In the genomic region with DNA sequence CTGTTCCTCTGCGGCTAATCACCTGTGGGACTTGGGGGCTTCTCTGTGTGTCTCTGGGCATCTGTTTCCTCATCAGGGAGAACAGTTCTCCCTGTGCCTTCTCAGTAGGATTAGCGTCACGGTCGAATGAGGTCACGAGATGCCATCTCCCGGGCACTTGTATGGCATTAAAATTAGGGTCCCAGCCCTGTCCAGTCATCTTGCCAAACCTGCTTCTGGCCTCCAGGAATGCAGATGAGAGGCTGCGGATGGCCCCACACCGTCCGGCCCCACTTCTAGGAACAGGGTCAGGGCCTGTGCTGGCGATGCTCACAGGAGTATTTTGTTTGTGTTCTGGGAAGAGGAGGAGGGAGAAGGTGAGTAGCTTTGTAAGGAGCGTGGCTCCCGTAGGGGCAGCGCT, we compare ENCODE assay signal across 9 cellular contexts. TPM values are rescaled to one million over a fixed set of nuclear protein-coding genes. Genes with fewer than 3 reads are reported as not detected.
DNase-seq lines count a peak whose midpoint lies in the region; ATAC-seq and TF ChIP-seq lines count a peak whose summit lies in the region.
"Had no signal": no experiment of that assay in that cellular context is flagged by ENCODE, and none has a peak within 500 bp of the region (broad histone marks: within the 10 kb centered on the region; RNA-seq: fewer than 3 reads in every experiment).

No MANE protein-coding gene starts in this region.

- H3K4me3 ChIP-seq in SK-N-SH (ENCODE audit: low read depth in 2 of 2, low read length in 1 of 2) (no peak overlapping the region), adrenal gland (no peak overlapping the region), testis (no peak overlapping the region)

- H3K9me2 ChIP-seq in SK-N-SH, result no peaks in the 10 kb centered on the region

- H3K9me3 ChIP-seq in SK-N-SH (no peaks in the 10 kb centered on the region), adrenal gland (replicated peaks in 1 of 3) (no peaks in the 10 kb centered on the region), testis (no peaks in the 10 kb centered on the region)

- peaks cover 10% of the 10 kb centered on the region for H3F3A ChIP-seq in SK-N-SH (replicated peaks; ENCODE audit: insufficient read depth)

- ATAC-seq in SK-N-SH treated with all-trans-retinoic acid at 6 μM for 48 hours (no peak), HG02852 (IDR thresholded peaks at IDR 0.05; ENCODE audit: unreplicated experiment) (no peak), GM21723 (IDR thresholded peaks at IDR 0.05; ENCODE audit: unreplicated experiment) (no peak)

- peak; percentile 12; the same call in 1 of the 2 replicates for TF ChIP-seq RAD21 in SK-N-SH (IDR thresholded peaks at IDR 0.05; ENCODE audit: low read length)

- TF ChIP-seq EP300 in SK-N-SH (IDR thresholded peaks at IDR 0.05; ENCODE audit: borderline replicate concordance in 1 of 2, low read depth in 1 of 2, low read length in 1 of 2), result 0 out of 4 replicates have a peak, but pooled peaks of 1 of the 2 experiments have one; percentile 13

- H3K27me3 ChIP-seq in SK-N-SH (ENCODE audit: insufficient read depth) (no peaks in the 10 kb centered on the region), adrenal gland (no peaks in the 10 kb centered on the region), testis (no peaks in the 10 kb centered on the region)

- peaks cover 0 to 12% of the 10 kb centered on the region in 2 experiments for H3K36me3 ChIP-seq in SK-N-SH (replicated peaks in 1 of 2; ENCODE audit: control insufficient read depth in 1 of 2, insufficient read depth in 2 of 2, low read length in 1 of 2)
- no peaks in the 10 kb centered on the region for H3K36me3 ChIP-seq in adrenal gland (replicated peaks in 1 of 2)
- no peaks in the 10 kb centered on the region for H3K36me3 ChIP-seq in testis (ENCODE audit: low read depth, missing control alignments)

- no peak overlapping the region for H2AFZ ChIP-seq in SK-N-SH (ENCODE audit: low read depth)

- intact Hi-C loops in adrenal gland (cut with DNase I) (no loop called here), testis (cut with DNase I; ENCODE audit: low total_unique reads) (no loop called here)

- H3K27ac ChIP-seq in SK-N-SH (ENCODE audit: low read depth in 2 of 2, low read length in 1 of 2), result peak overlapping the region; percentile 88 to 96
- H3K27ac ChIP-seq in adrenal gland, result peak overlapping the region in 3 of 5 donors; percentile 55 to 84 (median 78)
- H3K27ac ChIP-seq in testis, result peak overlapping the region in 1 of 2 donors; percentile 39

- peak; percentile 62 for DNase-seq in SK-N-SH
- DNase-seq in adrenal gland, result peak in 3 of 7 donors; percentile 31 to 84 (median 36)
- DNase-seq in medulla oblongata (ENCODE audit: extremely low spot score), result peak; percentile 43
- peak; percentile 33 for DNase-seq in testis
- no peak for DNase-seq in NCI-H1105 treated with DMSO at 0.1 percent for 48 hours (lab: John Stamatoyannopoulos, UW)

- POLR2A ChIA-PET in SK-N-SH (lab: Yijun Ruan, JAX), result interaction anchor here (0.6 to 2.5 kb wide), 10 partner anchors 22 to 1359 kb away, joined by 3 to 15 read pairs (median 6); no protein-coding TSS in a partner anchor

- H3K4me2 ChIP-seq in SK-N-SH, result peak overlapping the region; percentile 72; the same call in 1 of the 2 replicates

- CTCF ChIA-PET in SK-N-SH (lab: Yijun Ruan, JAX), result interaction anchor here (0.6 to 15.8 kb wide), 7 partner anchors 8 to 219 kb away, joined by 3 to 238 read pairs (median 4); no protein-coding TSS in a partner anchor

- no peak for TF ChIP-seq POLR2A in adrenal gland (IDR thresholded peaks at IDR 0.05)
- TF ChIP-seq POLR2A in testis (IDR thresholded peaks at IDR 0.05), result no peak

- peak overlapping the region; percentile 73 for H3K9ac ChIP-seq in SK-N-SH

- H3K79me2 ChIP-seq in SK-N-SH (ENCODE audit: insufficient read depth), result peaks cover 8% of the 10 kb centered on the region; the same call in 1 of the 2 replicates

- no peak for TF ChIP-seq CTCF in SK-N-SH (IDR thresholded peaks at IDR 0.05)
- TF ChIP-seq CTCF in adrenal gland (IDR thresholded peaks at IDR 0.05), result no peak
- no peak for TF ChIP-seq CTCF in testis (IDR thresholded peaks at IDR 0.05)

- 84% methylated on average over 8 of the region's 13 CpGs for WGBS in SK-N-SH (ENCODE audit: low lambda C conversion rate)
- 73 to 100% (median 78%) methylated on average over 3 to 13 of the region's 13 CpGs for WGBS in adrenal gland, 4 donors
- WGBS in testis, 2 donors, result 63 to 75% methylated on average over 12 to 13 of the region's 13 CpGs

- H4K20me1 ChIP-seq in SK-N-SH (ENCODE audit: insufficient read depth), result no peaks in the 10 kb centered on the region

- peaks cover 30 to 42% of the 10 kb centered on the region in 2 experiments for H3K4me1 ChIP-seq in SK-N-SH (ENCODE audit: control insufficient read depth in 1 of 2, insufficient read depth in 2 of 2, low read depth in 1 of 2, low read length in 1 of 2)
- peaks cover 4 to 38% of the 10 kb centered on the region in 2 donors for H3K4me1 ChIP-seq in adrenal gland (replicated peaks in 1 of 2)
- peaks cover 14% of the 10 kb centered on the region for H3K4me1 ChIP-seq in testis

TF ChIP-seq in SK-N-SH, 30 proteins besides CTCF, POLR2A, EP300 and RAD21:
- TF ChIP-seq RCOR1 (IDR thresholded peaks at IDR 0.05; ENCODE audit: low read length) (no peak), CHD2 (IDR thresholded peaks at IDR 0.05; ENCODE audit: low read length, partially characterized antibody) (no peak), TAF1 (IDR thresholded peaks at IDR 0.05; ENCODE audit: borderline replicate concordance, low read depth, low read length) (no peak), SIN3A (IDR thresholded peaks at IDR 0.05; ENCODE audit: borderline replicate concordance, low read depth, low read length) (no peak), FOSL2 (IDR thresholded peaks at IDR 0.05; ENCODE audit: borderline replicate concordance, low read depth) (no peak), NRF1 (IDR thresholded peaks at IDR 0.05; ENCODE audit: low read depth, low read length) (no peak)
- TF ChIP-seq, protein P1, sequence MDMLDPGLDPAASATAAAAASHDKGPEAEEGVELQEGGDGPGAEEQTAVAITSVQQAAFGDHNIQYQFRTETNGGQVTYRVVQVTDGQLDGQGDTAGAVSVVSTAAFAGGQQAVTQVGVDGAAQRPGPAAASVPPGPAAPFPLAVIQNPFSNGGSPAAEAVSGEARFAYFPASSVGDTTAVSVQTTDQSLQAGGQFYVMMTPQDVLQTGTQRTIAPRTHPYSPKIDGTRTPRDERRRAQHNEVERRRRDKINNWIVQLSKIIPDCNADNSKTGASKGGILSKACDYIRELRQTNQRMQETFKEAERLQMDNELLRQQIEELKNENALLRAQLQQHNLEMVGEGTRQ (IDR thresholded peaks at IDR 0.05; ENCODE audit: borderline replicate concordance, low read depth, low read length), result no peak

TF ChIP-seq in SK-N-SH treated with all-trans-retinoic acid at 6 μM for 48 hours, 23 proteins besides CTCF, POLR2A, EP300 and RAD21:
- TF ChIP-seq, protein P2, sequence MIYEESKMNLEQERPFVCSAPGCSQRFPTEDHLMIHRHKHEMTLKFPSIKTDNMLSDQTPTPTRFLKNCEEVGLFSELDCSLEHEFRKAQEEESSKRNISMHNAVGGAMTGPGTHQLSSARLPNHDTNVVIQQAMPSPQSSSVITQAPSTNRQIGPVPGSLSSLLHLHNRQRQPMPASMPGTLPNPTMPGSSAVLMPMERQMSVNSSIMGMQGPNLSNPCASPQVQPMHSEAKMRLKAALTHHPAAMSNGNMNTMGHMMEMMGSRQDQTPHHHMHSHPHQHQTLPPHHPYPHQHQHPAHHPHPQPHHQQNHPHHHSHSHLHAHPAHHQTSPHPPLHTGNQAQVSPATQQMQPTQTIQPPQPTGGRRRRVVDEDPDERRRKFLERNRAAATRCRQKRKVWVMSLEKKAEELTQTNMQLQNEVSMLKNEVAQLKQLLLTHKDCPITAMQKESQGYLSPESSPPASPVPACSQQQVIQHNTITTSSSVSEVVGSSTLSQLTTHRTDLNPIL (CRISPR knock-in tag; IDR thresholded peaks at IDR 0.05; ENCODE audit: low read depth), result no peak
- TF ChIP-seq RARB (CRISPR knock-in tag; IDR thresholded peaks at IDR 0.05) (no peak), OSR1 (CRISPR knock-in tag; IDR thresholded peaks at IDR 0.05) (no peak), SNAI2 (CRISPR knock-in tag; IDR thresholded peaks at IDR 0.05) (no peak), ZNF70 (CRISPR knock-in tag; IDR thresholded peaks at IDR 0.05) (no peak)
- TF ChIP-seq, protein P3, sequence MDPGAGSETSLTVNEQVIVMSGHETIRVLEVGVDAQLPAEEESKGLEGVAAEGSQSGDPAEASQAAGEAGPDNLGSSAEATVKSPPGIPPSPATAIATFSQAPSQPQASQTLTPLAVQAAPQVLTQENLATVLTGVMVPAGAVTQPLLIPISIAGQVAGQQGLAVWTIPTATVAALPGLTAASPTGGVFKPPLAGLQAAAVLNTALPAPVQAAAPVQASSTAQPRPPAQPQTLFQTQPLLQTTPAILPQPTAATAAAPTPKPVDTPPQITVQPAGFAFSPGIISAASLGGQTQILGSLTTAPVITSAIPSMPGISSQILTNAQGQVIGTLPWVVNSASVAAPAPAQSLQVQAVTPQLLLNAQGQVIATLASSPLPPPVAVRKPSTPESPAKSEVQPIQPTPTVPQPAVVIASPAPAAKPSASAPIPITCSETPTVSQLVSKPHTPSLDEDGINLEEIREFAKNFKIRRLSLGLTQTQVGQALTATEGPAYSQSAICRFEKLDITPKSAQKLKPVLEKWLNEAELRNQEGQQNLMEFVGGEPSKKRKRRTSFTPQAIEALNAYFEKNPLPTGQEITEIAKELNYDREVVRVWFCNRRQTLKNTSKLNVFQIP (CRISPR knock-in tag; IDR thresholded peaks at IDR 0.05; ENCODE audit: borderline replicate concordance, low read depth), result no peak

RNA-seq across cellular contexts. Expression of a gene that starts 58.5 kb away (rescaled TPM):
- polyA plus RNA-seq in SK-N-SH (2012; rRNA removed), result not detected in 2 replicates
- polyA plus RNA-seq in SK-N-SH (2012; cell fraction: cytosol; rRNA removed), result not detected in 2 replicates
- not detected in 2 replicates for polyA plus RNA-seq in SK-N-SH (2012; cell fraction: nucleus; rRNA removed)
- total RNA-seq in adrenal gland, result not detected
- polyA plus RNA-seq in adrenal gland, result not detected
- not detected for total RNA-seq in testis
- polyA plus RNA-seq in testis (ENCODE audit: insufficient read depth, low read depth, low replicate concordance), result not detected
- total RNA-seq: HT1080 had no signal
